8 cellular contexts compared by ENCODE assay signal in the genomic region with DNA sequence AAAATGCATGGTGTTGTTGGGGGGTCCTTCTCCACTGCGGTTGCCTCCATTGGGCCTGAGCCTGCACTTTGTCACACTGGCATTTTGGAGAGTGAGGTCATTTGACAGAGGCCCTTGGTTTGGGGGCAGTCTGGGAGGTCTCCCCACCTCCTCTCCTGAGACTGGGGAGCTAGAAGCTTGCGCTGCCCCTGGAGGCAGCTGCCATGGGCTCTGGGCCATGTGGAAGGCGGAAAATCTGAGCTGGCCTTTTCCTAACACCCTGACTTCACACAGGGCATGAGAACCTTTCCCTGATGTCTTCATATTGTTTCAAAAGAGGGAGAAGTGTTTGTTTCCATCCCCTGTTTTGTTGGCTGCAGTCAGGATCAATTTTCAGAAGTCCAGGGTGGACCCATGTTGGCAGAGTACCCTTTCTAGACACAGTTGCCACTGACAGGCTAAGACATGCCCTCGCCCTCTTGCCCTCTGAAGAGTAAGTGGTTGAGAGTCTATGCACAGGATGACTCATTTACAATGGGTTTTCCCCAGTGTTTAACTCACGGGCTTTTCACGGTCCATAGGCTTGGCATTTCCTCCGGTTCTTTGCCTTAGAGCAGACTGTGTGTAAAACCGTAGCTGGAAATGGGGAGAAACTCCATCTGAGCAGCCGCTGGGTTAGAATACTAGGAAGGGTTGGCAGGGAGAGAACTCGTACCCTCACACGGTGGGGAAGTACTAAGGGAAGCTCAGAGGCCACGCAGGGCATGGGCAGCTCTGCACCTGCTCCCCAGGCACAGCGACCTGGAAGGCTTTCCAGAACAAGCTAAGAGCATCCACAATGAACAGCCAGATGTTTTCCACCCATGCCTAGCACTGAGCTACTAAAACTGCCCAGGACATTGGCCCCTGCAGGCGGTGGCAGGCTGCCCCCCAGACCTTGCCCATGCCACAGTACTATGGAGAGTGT.
A peak's percentile ranks its signal among the peaks of the same experiment; 100 is the strongest.
DNase-seq lines count a peak whose midpoint lies in the region; ATAC-seq, FAIRE-seq and TF ChIP-seq lines count a peak whose summit lies in the region.

No MANE protein-coding gene starts in this region.

- DNase-seq in NCI-H2196 treated with DMSO at 0.1 percent for 48 hours (lab: John Stamatoyannopoulos, UW; ENCODE audit: unreplicated experiment) (peak; percentile 92), kidney epithelial cell (ENCODE audit: low read depth) (peak; percentile 86), DMS114 treated with DMSO at 0.1 percent for 48 hours (lab: John Stamatoyannopoulos, UW; ENCODE audit: unreplicated experiment) (no peak), frontal cortex (ENCODE audit: low spot score in 2 of 2) (no peak), HT-29 (ENCODE audit: low spot score) (no peak), NCI-H2227 treated with DMSO at 0.1 percent for 48 hours (lab: John Stamatoyannopoulos, UW) (no peak)

- no peak for TF ChIP-seq CTCF in kidney epithelial cell (IDR thresholded peaks at IDR 0.05; ENCODE audit: insufficient read depth, low read length, poor library complexity, severe bottlenecking)

- no peaks in the 10 kb centered on the region for H3K27me3 ChIP-seq in kidney epithelial cell (ENCODE audit: control insufficient read depth, insufficient read depth, low read length)

- peak; percentile 52 for ATAC-seq in GM18519 (IDR thresholded peaks at IDR 0.05; ENCODE audit: low FRiP score, unreplicated experiment)
- peak; percentile 91 for ATAC-seq in HG02588 (IDR thresholded peaks at IDR 0.05; ENCODE audit: unreplicated experiment)

- H3K4me3 ChIP-seq in kidney epithelial cell (ENCODE audit: low read depth, low read length): no peak overlapping the region

- no peak for FAIRE-seq in frontal cortex (lab: Jason Lieb, UNC)

- H3K36me3 ChIP-seq in kidney epithelial cell (ENCODE audit: control insufficient read depth, insufficient read depth, low read length): no peaks in the 10 kb centered on the region

Comparison
In these comparisons a context has a peak if more than half of its experiments do, and no peak if none do; other contexts are left out.
1. DNase-seq: peak in NCI-H2196 treated with DMSO at 0.1 percent for 48 hours (single experiment) and kidney epithelial cell (single experiment); none in DMS114 treated with DMSO at 0.1 percent for 48 hours (single experiment), frontal cortex (0 of 2), HT-29 (single experiment) and NCI-H2227 treated with DMSO at 0.1 percent for 48 hours (single experiment).